In the genomic region with DNA sequence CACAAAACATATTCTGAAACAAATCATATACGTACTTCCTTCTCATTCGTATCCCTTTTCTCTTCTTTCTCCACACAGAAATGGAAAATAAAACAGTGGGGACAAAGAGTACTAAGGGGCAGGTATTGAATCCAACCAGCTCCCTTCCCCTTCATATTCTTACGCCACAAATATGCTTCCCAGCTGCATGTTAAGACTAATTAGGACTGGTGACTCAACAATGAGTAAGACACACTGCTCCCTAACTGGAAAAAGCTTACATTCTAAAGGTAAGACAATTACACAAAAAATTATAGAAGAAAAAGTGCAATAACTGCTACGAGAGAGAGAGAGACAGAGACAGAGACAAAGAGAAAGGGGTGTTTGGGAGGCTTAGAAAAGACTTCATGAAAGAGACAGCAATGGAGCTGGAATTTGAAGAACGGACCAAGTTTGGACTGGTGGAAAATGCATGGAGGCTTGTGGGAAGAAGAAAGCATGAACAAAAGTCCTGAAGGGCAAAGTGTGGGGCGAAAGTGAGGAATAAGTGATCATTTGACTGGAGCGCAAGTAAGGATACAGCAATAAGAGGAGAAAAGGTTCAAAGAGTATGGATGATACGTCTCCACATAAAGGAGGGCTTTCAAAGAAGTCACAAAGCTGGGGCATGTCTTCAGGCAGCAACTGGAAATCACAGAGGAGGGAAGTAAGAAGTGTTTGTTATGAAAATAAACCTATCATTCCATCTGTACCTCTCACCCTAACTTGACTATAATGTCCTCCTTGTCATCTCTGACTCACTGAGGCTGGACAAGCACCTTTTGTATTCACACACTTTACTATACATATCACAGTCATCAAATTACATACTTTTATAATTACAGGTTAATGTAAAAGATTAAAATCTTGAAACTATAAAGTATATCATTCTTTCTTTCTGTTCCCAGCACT, we compare ENCODE assay signal across 14 cellular contexts. TPM values are rescaled to one million over a fixed set of nuclear protein-coding genes. Genes with fewer than 3 reads are reported as not detected.
A peak's percentile ranks its signal among the peaks of the same experiment; 100 is the strongest.
DNase-seq lines count a peak whose midpoint lies in the region; ATAC-seq, FAIRE-seq and TF ChIP-seq lines count a peak whose summit lies in the region.
"Had no signal": no experiment of that assay in that cellular context is flagged by ENCODE, and none has a peak within 500 bp of the region (broad histone marks: within the 10 kb centered on the region; RNA-seq: fewer than 3 reads in every experiment).

No MANE protein-coding gene starts in this region.

- H3K4me2 ChIP-seq in astrocyte (ENCODE audit: low read length): peak overlapping the region; percentile 84

- DNase-seq in HPDE6-E6E7 (ENCODE audit: extremely low spot score) (peak; percentile 69), astrocyte (ENCODE audit: low read depth) (peak; percentile 95), foreskin keratinocyte (peak; percentile 91 to 96), epidermal melanocyte (ENCODE audit: insufficient read length, low spot score) (no peak), colonic mucosa (no peak)
- DNase-seq: activated B cell treated with CpG ODN at 0.5 μM for 24 hours; activated T-cell treated with anti-CD3 and anti-CD28 coated beads, Interleukin-2, amount 50 U/mL, for 4 hours; left ventricle myocardium superior; ovary had no signal

- H3K36me3 ChIP-seq in ACC112 (ENCODE audit: insufficient read depth, low read length): peaks cover 8% of the 10 kb centered on the region; the same call in 1 of the 2 replicates
- peaks cover 5% of the 10 kb centered on the region for H3K36me3 ChIP-seq in astrocyte (ENCODE audit: insufficient read depth, low read length)
- no peaks in the 10 kb centered on the region for H3K36me3 ChIP-seq in colonic mucosa
- H3K36me3 ChIP-seq: ovary had no signal

- H3K9me3 Mint-ChIP-seq in astrocyte (ENCODE audit: unreplicated experiment): no peaks in the 10 kb centered on the region
- H3K9me3 Mint-ChIP-seq: activated B cell treated with CpG ODN at 0.5 μM for 24 hours; activated T-cell treated with anti-CD3 and anti-CD28 coated beads, Interleukin-2, amount 50 U/mL, for 4 hours had no signal

- ATAC-seq in foreskin keratinocyte (peak; percentile 88), GM21576 (IDR thresholded peaks at IDR 0.05; ENCODE audit: unreplicated experiment) (no peak), HG02610 (IDR thresholded peaks at IDR 0.05; ENCODE audit: unreplicated experiment) (no peak)
- ATAC-seq: activated T-cell treated with anti-CD3 and anti-CD28 coated beads, Interleukin-2, amount 50 U/mL, for 4 hours; K562; left ventricle myocardium superior; Right ventricle myocardium inferior had no signal

- H3K27me3 ChIP-seq in ACC112 (ENCODE audit: insufficient read depth, low read length) (no peaks in the 10 kb centered on the region), astrocyte (ENCODE audit: insufficient read depth, low read length) (no peaks in the 10 kb centered on the region), foreskin keratinocyte (no peaks in the 10 kb centered on the region), colonic mucosa (no peaks in the 10 kb centered on the region)
- H3K27me3 ChIP-seq: ovary had no signal

- TF ChIP-seq CTCF in astrocyte (IDR thresholded peaks at IDR 0.05; ENCODE audit: insufficient read depth, low read depth, low read length) (no peak), foreskin keratinocyte (conservative IDR thresholded peaks at IDR 0.05) (no peak), colonic mucosa (IDR thresholded peaks at IDR 0.05) (no peak)

- H3K27ac Mint-ChIP-seq in astrocyte (ENCODE audit: unreplicated experiment): peak overlapping the region; percentile 77
- H3K27ac Mint-ChIP-seq: activated B cell treated with CpG ODN at 0.5 μM for 24 hours had no signal

- H3K36me3 Mint-ChIP-seq in astrocyte (ENCODE audit: low read depth, unreplicated experiment): peaks cover 11% of the 10 kb centered on the region

- intact Hi-C loops in colonic mucosa (cut with DNase I): no loop called here

- H3K4me3 ChIP-seq in ACC112 (ENCODE audit: low read depth, low read length) (peak overlapping the region; percentile 43; the same call in 1 of the 2 replicates), astrocyte (ENCODE audit: insufficient read depth, low read depth, low read length) (peak overlapping the region; percentile 42), colonic mucosa (no peak overlapping the region)
- H3K4me3 ChIP-seq: K562, ovary had no signal

- peak; percentile 13 for FAIRE-seq in astrocyte (lab: Jason Lieb, UNC)
- FAIRE-seq: K562 had no signal

- H3K79me2 ChIP-seq in ACC112 (ENCODE audit: control insufficient read depth, insufficient read depth, low read length, unreplicated experiment) (no peaks in the 10 kb centered on the region), astrocyte (ENCODE audit: insufficient read depth, low read length) (peaks cover 2% of the 10 kb centered on the region)

- H3K27ac ChIP-seq in ACC112 (ENCODE audit: low read depth, low read length) (peak overlapping the region; percentile 89), astrocyte (ENCODE audit: low read depth, low read length) (peak overlapping the region; percentile 97), foreskin keratinocyte (peak overlapping the region; percentile 93), colonic mucosa (no peak overlapping the region)
- H3K27ac ChIP-seq: ovary had no signal

- H3K9me3 ChIP-seq in astrocyte (ENCODE audit: insufficient read depth, low read depth, low read length) (no peaks in the 10 kb centered on the region), colonic mucosa (no peaks in the 10 kb centered on the region)
- H3K9me3 ChIP-seq: ovary had no signal

- no peaks in the 10 kb centered on the region for H3K27me3 Mint-ChIP-seq in astrocyte (ENCODE audit: low read depth, unreplicated experiment)
- H3K27me3 Mint-ChIP-seq: activated B cell treated with CpG ODN at 0.5 μM for 24 hours had no signal

- H3K4me1 ChIP-seq in ACC112 (ENCODE audit: control insufficient read depth, insufficient read depth, low read length, unreplicated experiment) (peaks cover 23% of the 10 kb centered on the region), astrocyte (ENCODE audit: insufficient read depth, low read length) (peaks cover 18% of the 10 kb centered on the region), foreskin keratinocyte (peaks cover 24% of the 10 kb centered on the region), colonic mucosa (no peaks in the 10 kb centered on the region)

- H2AFZ ChIP-seq in ACC112 (ENCODE audit: low read length, unreplicated experiment) (no peak overlapping the region), astrocyte (ENCODE audit: low read depth, low read length) (peak overlapping the region; percentile 19)

- H3K9ac ChIP-seq in astrocyte (ENCODE audit: low read length) (peak overlapping the region; percentile 81), colonic mucosa (ENCODE audit: low read depth in 2 of 2, low read length in 2 of 2) (no peak overlapping the region)

- H3K4me1 Mint-ChIP-seq in astrocyte (ENCODE audit: low read depth, unreplicated experiment): peaks cover 24% of the 10 kb centered on the region
- H3K4me1 Mint-ChIP-seq: activated B cell treated with CpG ODN at 0.5 μM for 24 hours had no signal

- peaks cover 5% of the 10 kb centered on the region for H4K20me1 ChIP-seq in astrocyte (ENCODE audit: insufficient read depth, low read length)

- peak overlapping the region; percentile 1 for H3K4me3 Mint-ChIP-seq in astrocyte (ENCODE audit: unreplicated experiment)
- H3K4me3 Mint-ChIP-seq: activated B cell treated with CpG ODN at 0.5 μM for 24 hours; activated T-cell treated with anti-CD3 and anti-CD28 coated beads, Interleukin-2, amount 50 U/mL, for 4 hours had no signal

RNA-seq across cellular contexts. Expression of gene RYK, which starts 49.2 kb away (rescaled TPM):
- total RNA-seq in astrocyte: 57.1 and 58.0 TPM in 2 replicates
- total RNA-seq in foreskin keratinocyte: 76.8 and 81.9 TPM in 2 replicates
- polyA plus RNA-seq in foreskin keratinocyte: 31.1 and 37.5 TPM in 2 replicates
- total RNA-seq in colonic mucosa: 10 to 100 TPM; 30.7 to 40.6 TPM

Comparison
In these comparisons a context has a peak if more than half of its experiments do, and no peak if none do; other contexts are left out.
1. DNase-seq: peak in HPDE6-E6E7 (single experiment), astrocyte (single experiment) and foreskin keratinocyte (2 of 2); none in epidermal melanocyte (single experiment) and colonic mucosa (single experiment).